9 cellular contexts compared by ENCODE assay signal in genomic region chr17:35747540-35748017, GRCh38. TPM values are rescaled to one million over a fixed set of nuclear protein-coding genes. Genes with fewer than 3 reads are reported as not detected.
A peak's percentile ranks its signal among the peaks of the same experiment; 100 is the strongest.
DNase-seq lines count a peak whose midpoint lies in the region; ATAC-seq and TF ChIP-seq lines count a peak whose summit lies in the region.
"Had no signal": no experiment of that assay in that cellular context is flagged by ENCODE, and none has a peak within 500 bp of the region (broad histone marks: within the 10 kb centered on the region; RNA-seq: fewer than 3 reads in every experiment).

No MANE protein-coding gene starts in this region.

- in situ Hi-C loops in IMR-90 (cut with MboI; ENCODE audit: low sequenced_read_pairs) (loop anchor here (25.0 kb wide), 1 partner anchor 385 kb away; the partner anchor contains the start of gene SLFN11), Panc1 (cut with HindIII; ENCODE audit: low pct_unique_long_range_greater_than_20kb, low sequenced_read_pairs) (no loop called here)

- ATAC-seq in IMR-90 (ENCODE audit: low read depth) (peak; percentile 92), Panc1 (peak; percentile 88)
- peak; percentile 88 to 93 for ATAC-seq in activated T-cell treated with anti-CD3 and anti-CD28 coated beads, Interleukin-2, amount 50 U/mL, for 4 hours

- H3K23ac ChIP-seq in IMR-90 (ENCODE audit: low read depth, low read length) = no peak overlapping the region

- H3K36me3 Mint-ChIP-seq in activated T-cell treated with anti-CD3 and anti-CD28 coated beads, Interleukin-2, amount 50 U/mL, for 4 hours (ENCODE audit: insufficient read depth) = no peaks in the 10 kb centered on the region
- H3K36me3 Mint-ChIP-seq: activated naive CD8-positive, alpha-beta T cell had no signal

- H3K79me1 ChIP-seq in IMR-90 (ENCODE audit: low read depth in 1 of 2, low read length in 2 of 2) = no peaks in the 10 kb centered on the region

- H3K9me3 ChIP-seq in IMR-90 (ENCODE audit: control insufficient read depth, insufficient read depth, low read length) (no peaks in the 10 kb centered on the region), Panc1 (ENCODE audit: control insufficient read depth, insufficient read depth, low read depth, low read length) (no peaks in the 10 kb centered on the region), neutrophil (no peaks in the 10 kb centered on the region)

- H3K4me3 Mint-ChIP-seq in activated T-cell treated with anti-CD3 and anti-CD28 coated beads, Interleukin-2, amount 50 U/mL, for 4 hours = no peak overlapping the region
- H3K4me3 Mint-ChIP-seq: activated naive CD8-positive, alpha-beta T cell had no signal

- H3K27me3 ChIP-seq in IMR-90 (ENCODE audit: control insufficient read depth, insufficient read depth, low read length) = peaks cover 41% of the 10 kb centered on the region
- H3K27me3 ChIP-seq in Panc1 (ENCODE audit: control insufficient read depth, insufficient read depth, low read length) = peaks cover 4% of the 10 kb centered on the region
- H3K27me3 ChIP-seq in neutrophil = peaks cover 65% of the 10 kb centered on the region

- TF ChIP-seq CTCF in IMR-90 (conservative IDR thresholded peaks at IDR 0.05; ENCODE audit: low read depth, low read length) = peak; percentile 92
- peak; percentile 92 for TF ChIP-seq CTCF in Panc1 (IDR thresholded peaks at IDR 0.05)
- peak; percentile 30 for TF ChIP-seq CTCF in neutrophil (IDR thresholded peaks at IDR 0.05)

- peaks cover 8% of the 10 kb centered on the region; the same call in 1 of the 2 replicates for H3K4me1 ChIP-seq in IMR-90 (ENCODE audit: control insufficient read depth, insufficient read depth, low read length)
- peaks cover 13% of the 10 kb centered on the region for H3K4me1 ChIP-seq in Panc1 (ENCODE audit: control insufficient read depth, insufficient read depth, low read length)
- H3K4me1 ChIP-seq in neutrophil (ENCODE audit: control insufficient read depth in 1 of 2, insufficient read depth in 1 of 2, low read depth in 1 of 2, low read length in 1 of 2) = no peaks in the 10 kb centered on the region

- H2BK20ac ChIP-seq in IMR-90 (ENCODE audit: low read depth, low read length) = no peak overlapping the region

- no peak overlapping the region for H3K18ac ChIP-seq in IMR-90 (ENCODE audit: low read depth, low read length)

- H3K4me2 ChIP-seq in IMR-90 (ENCODE audit: low read depth, low read length) = no peak overlapping the region

- no peak overlapping the region for H3K9ac ChIP-seq in IMR-90 (ENCODE audit: low read depth, low read length)

- intact Hi-C loops in IMR-90 (cut with micrococcal nuclease) (loop anchor here (1.0 to 10.0 kb wide), 6 partner anchors 134 to 575 kb away; partner anchors contain the start of genes SLFN12 and SLFN5), Panc1 (cut with micrococcal nuclease; ENCODE audit: unreplicated experiment) (loop anchor here (5.0 kb wide), 2 partner anchors 135 to 190 kb away; no protein-coding TSS in a partner anchor)

- peaks cover 2% of the 10 kb centered on the region; the same call in 1 of the 2 replicates for H3K9me1 ChIP-seq in IMR-90 (ENCODE audit: insufficient read depth, low read length)

- WGBS in IMR-90 (ENCODE audit: extremely low coverage in 2 of 2, insufficient read length in 1 of 2), 2 experiments = 0% methylated on average over 4 of the region's 12 CpGs; no CpG with 5 or more reads in 1 of the 2 experiments

- H3K4ac ChIP-seq in IMR-90 (ENCODE audit: low read depth, low read length) = no peak overlapping the region

- dilution Hi-C loops in IMR-90 (cut with HindIII; ENCODE audit: low sequenced_read_pairs, unreplicated experiment) = no loop called here

- H2BK15ac ChIP-seq in IMR-90 (ENCODE audit: low read depth, low read length) = no peak overlapping the region

- CTCF ChIA-PET in IMR-90 (lab: Yijun Ruan, JAX) (interaction anchor here (0.6 to 1.4 kb wide), 12 partner anchors 17 to 207 kb away, joined by 3 to 11 read pairs (median 3); no protein-coding TSS in a partner anchor), Panc1 (lab: Charles Lee) (interaction anchor here (0.6 to 1.7 kb wide), 10 partner anchors 17 to 855 kb away, joined by 3 to 8 read pairs (median 3); partner anchors contain the start of gene TAF15)

- no peak overlapping the region for H3K4me3 ChIP-seq in IMR-90 (ENCODE audit: insufficient read depth, low read depth, low read length)
- no peak overlapping the region for H3K4me3 ChIP-seq in Panc1 (ENCODE audit: low read depth in 2 of 2, low read length in 2 of 2)
- H3K4me3 ChIP-seq in neutrophil (ENCODE audit: low read depth in 1 of 2, low read length in 1 of 2) = no peak overlapping the region

- DNase-seq in DMS153 (lab: John Stamatoyannopoulos, UW) (peak; percentile 56), IMR-90 (peak; percentile 75), Panc1 (ENCODE audit: low read depth, low spot score) (peak; percentile 30), fibroblast of peridontal ligament (ENCODE audit: extremely low read depth) (peak; percentile 82), stromal cell of bone marrow (ENCODE audit: low read depth) (peak; percentile 56), mesenteric fat pad (ENCODE audit: low spot score) (no peak)
- peak; percentile 76 for DNase-seq in activated T-cell treated with anti-CD3 and anti-CD28 coated beads, Interleukin-2, amount 50 U/mL, for 4 hours

- peaks cover 13% of the 10 kb centered on the region for H3K4me1 Mint-ChIP-seq in activated T-cell treated with anti-CD3 and anti-CD28 coated beads, Interleukin-2, amount 50 U/mL, for 4 hours (ENCODE audit: low read depth)

- H3K9me3 Mint-ChIP-seq in activated T-cell treated with anti-CD3 and anti-CD28 coated beads, Interleukin-2, amount 50 U/mL, for 4 hours = no peaks in the 10 kb centered on the region

- TF ChIP-seq POLR2A in IMR-90 (IDR thresholded peaks at IDR 0.05; ENCODE audit: low read depth, low read length) = peak; percentile 49; the same call in 1 of the 2 replicates

- H2AK9ac ChIP-seq in IMR-90 (replicated peaks; ENCODE audit: low read depth, low read length, poor library complexity) = no peak overlapping the region

- BruUV-seq in IMR-90 (replicated peaks; lab: Mats Ljungman, UMichigan) = no TSS peak
- no TSS peak for BruUV-seq in Panc1 (replicated peaks; lab: Mats Ljungman, UMichigan)

- H3K27me3 Mint-ChIP-seq in activated T-cell treated with anti-CD3 and anti-CD28 coated beads, Interleukin-2, amount 50 U/mL, for 4 hours (ENCODE audit: low read depth) = peaks cover 51% of the 10 kb centered on the region

- no peak overlapping the region for H4K5ac ChIP-seq in IMR-90 (ENCODE audit: low read depth, low read length)

- no peak overlapping the region for H3K56ac ChIP-seq in IMR-90 (ENCODE audit: extremely low read depth, insufficient read depth, low read length)

- no peak overlapping the region for H3K14ac ChIP-seq in IMR-90 (replicated peaks; ENCODE audit: low read depth, low read length)

- no peak overlapping the region for H2BK120ac ChIP-seq in IMR-90 (ENCODE audit: low read depth, low read length)

- no peak overlapping the region for H2AK5ac ChIP-seq in IMR-90 (ENCODE audit: low read depth, low read length)

- peak overlapping the region; percentile 0 for H2AFZ ChIP-seq in IMR-90 (replicated peaks; ENCODE audit: low read length, poor library complexity)

- H2BK5ac ChIP-seq in IMR-90 (ENCODE audit: low read depth, low read length, poor library complexity, severe bottlenecking) = no peak overlapping the region

- H4K91ac ChIP-seq in IMR-90 (ENCODE audit: insufficient read depth, low read depth, low read length) = no peak overlapping the region

- H3K36me3 ChIP-seq in IMR-90 (ENCODE audit: control insufficient read depth, insufficient read depth, low read length) = no peaks in the 10 kb centered on the region
- no peaks in the 10 kb centered on the region for H3K36me3 ChIP-seq in Panc1 (ENCODE audit: control insufficient read depth, insufficient read depth, low read length)
- no peaks in the 10 kb centered on the region for H3K36me3 ChIP-seq in neutrophil

- POLR2A ChIA-PET in IMR-90 (lab: Charles Lee; ENCODE audit: unreplicated experiment) (no interaction called here), Panc1 (lab: Charles Lee) (interaction anchor here (0.6 kb wide), 1 partner anchor 27 kb away, joined by 3 read pairs; no protein-coding TSS in a partner anchor)

- peaks cover 6% of the 10 kb centered on the region for H4K20me1 ChIP-seq in IMR-90 (ENCODE audit: insufficient read depth, low read length)

- TF ChIP-seq RAD21 in IMR-90 (IDR thresholded peaks at IDR 0.05; ENCODE audit: low read length) = peak; percentile 97

- H3K27ac ChIP-seq in IMR-90 (ENCODE audit: insufficient read depth, low read length) (no peak overlapping the region), Panc1 (ENCODE audit: low read length) (no peak overlapping the region), neutrophil (no peak overlapping the region)

- no peak overlapping the region for H4K8ac ChIP-seq in IMR-90 (ENCODE audit: low read depth in 2 of 2, low read length in 2 of 2)

RNA-seq across cellular contexts. Expression of gene GAS2L2, which starts 5.5 kb away (rescaled TPM):
- not detected in 2 replicates for total RNA-seq in IMR-90 (2012; rRNA removed)
- polyA plus RNA-seq in IMR-90 (2012; rRNA removed) = 0.02 and 0.03 TPM in 2 replicates
- 0.04 TPM in 1 of 2 replicates, not detected in the other for polyA plus RNA-seq in IMR-90 (2012; cell fraction: cytosol; rRNA removed)
- polyA plus RNA-seq in IMR-90 (2012; cell fraction: nucleus; rRNA removed; ENCODE audit: low replicate concordance) = 0.10 and 0.13 TPM in 2 replicates
- total RNA-seq in Panc1 (2021; ENCODE audit: unreplicated experiment) = not detected
- not detected for polyA plus RNA-seq in Panc1 (2012; ENCODE audit: insufficient read length)
- under 1 TPM in 1 of 3 donors, not detected in 2; 0.05 TPM for total RNA-seq in activated T-cell treated with anti-CD3 and anti-CD28 coated beads, Interleukin-2, amount 50 U/mL, for 4 hours
- total RNA-seq in mesenteric fat pad = 1.2 TPM

RNA-seq across cellular contexts. Expression of gene C17orf50, which starts 13.1 kb away (rescaled TPM):
- total RNA-seq in IMR-90 (2012; rRNA removed) = not detected in 2 replicates
- not detected in 2 replicates for polyA plus RNA-seq in IMR-90 (2012; rRNA removed)
- not detected in 2 replicates for polyA plus RNA-seq in IMR-90 (2012; cell fraction: cytosol; rRNA removed)
- polyA plus RNA-seq in IMR-90 (2012; cell fraction: nucleus; rRNA removed; ENCODE audit: low replicate concordance) = not detected in 2 replicates
- total RNA-seq in Panc1 (2021; ENCODE audit: unreplicated experiment) = not detected
- polyA plus RNA-seq in Panc1 (2012; ENCODE audit: insufficient read length) = not detected
- not detected for total RNA-seq in activated T-cell treated with anti-CD3 and anti-CD28 coated beads, Interleukin-2, amount 50 U/mL, for 4 hours
- total RNA-seq in mesenteric fat pad = not detected

RNA-seq across cellular contexts. Expression of gene RASL10B, which starts 16.1 kb away (rescaled TPM):
- total RNA-seq in IMR-90 (2012; rRNA removed) = 3.6 and 4.7 TPM in 2 replicates
- 4.1 and 4.4 TPM in 2 replicates for polyA plus RNA-seq in IMR-90 (2012; rRNA removed)
- polyA plus RNA-seq in IMR-90 (2012; cell fraction: cytosol; rRNA removed) = 5.7 and 7.2 TPM in 2 replicates
- polyA plus RNA-seq in IMR-90 (2012; cell fraction: nucleus; rRNA removed; ENCODE audit: low replicate concordance) = 5.1 and 10.2 TPM in 2 replicates
- total RNA-seq in Panc1 (2021; ENCODE audit: unreplicated experiment) = 4.3 TPM
- 3.3 TPM for polyA plus RNA-seq in Panc1 (2012; ENCODE audit: insufficient read length)
- 1 to 10 TPM; 2.6 to 4.3 (median 3.7) TPM for total RNA-seq in activated T-cell treated with anti-CD3 and anti-CD28 coated beads, Interleukin-2, amount 50 U/mL, for 4 hours
- total RNA-seq in mesenteric fat pad = 24.3 TPM

RNA-seq across cellular contexts. Expression of gene MMP28, which starts 47.9 kb away (rescaled TPM):
- total RNA-seq in IMR-90 (2012; rRNA removed) = 0.18 TPM in 1 of 2 replicates, not detected in the other
- polyA plus RNA-seq in IMR-90 (2012; rRNA removed) = not detected in 2 replicates
- 0.08 TPM in 1 of 2 replicates, not detected in the other for polyA plus RNA-seq in IMR-90 (2012; cell fraction: cytosol; rRNA removed)
- not detected in 2 replicates for polyA plus RNA-seq in IMR-90 (2012; cell fraction: nucleus; rRNA removed; ENCODE audit: low replicate concordance)
- 1.6 TPM for total RNA-seq in Panc1 (2021; ENCODE audit: unreplicated experiment)
- 1.5 TPM for polyA plus RNA-seq in Panc1 (2012; ENCODE audit: insufficient read length)
- total RNA-seq in activated T-cell treated with anti-CD3 and anti-CD28 coated beads, Interleukin-2, amount 50 U/mL, for 4 hours = under 1 TPM in 2 of 3 donors, not detected in 1; 0.23 to 0.29 TPM
- 51.7 TPM for total RNA-seq in mesenteric fat pad

Comparison
In these comparisons a context has a peak if more than half of its experiments do, and no peak if none do; other contexts are left out.
1. CTCF ChIP-seq: peak in every context shown above with its lines; median percentile 92 in IMR-90; 92 in Panc1; 30 in neutrophil.